Comparison of ENCODE assay signal across 20 cellular contexts in the genomic region with DNA sequence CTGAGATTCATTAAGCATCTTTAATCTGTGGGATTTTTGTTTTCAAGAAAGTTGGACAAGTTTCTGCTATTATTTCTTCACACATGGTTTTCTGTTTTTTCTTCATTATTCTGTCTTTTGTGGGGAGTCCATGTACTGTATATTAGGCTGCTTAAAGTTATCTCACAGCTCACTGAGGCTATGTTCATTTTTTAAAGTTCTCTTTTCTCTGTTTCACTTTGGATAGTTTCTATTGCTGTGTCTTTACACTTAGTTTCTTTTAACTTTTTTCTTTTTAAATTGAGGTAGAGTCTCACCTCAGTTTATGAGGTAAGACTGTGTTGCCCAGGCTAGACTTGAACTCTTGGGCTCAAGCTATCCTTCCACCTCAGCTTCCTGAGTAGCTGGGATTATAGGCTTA. TPM values are rescaled to one million over a fixed set of nuclear protein-coding genes. Genes with fewer than 3 reads are reported as not detected.
DNase-seq lines count a peak whose midpoint lies in the region; ATAC-seq and TF ChIP-seq lines count a peak whose summit lies in the region.
"Had no signal": no experiment of that assay in that cellular context is flagged by ENCODE, and none has a peak within 500 bp of the region (broad histone marks: within the 10 kb centered on the region; RNA-seq: fewer than 3 reads in every experiment).

No MANE protein-coding gene starts in this region.

- H3K36me3 ChIP-seq in thyroid gland, result no peaks in the 10 kb centered on the region

- H3K4me3 ChIP-seq in thyroid gland (replicated peaks in 1 of 3), result no peak overlapping the region
- H3K4me3 ChIP-seq: A549, PC-9 had no signal

- TF ChIP-seq POLR2A in thyroid gland (IDR thresholded peaks at IDR 0.05), result no peak

- DNase-seq in amniotic epithelial cell (ENCODE audit: low read depth) (peak; percentile 19), thyroid gland (no peak)
- no peak for DNase-seq in NK-92 treated with Interleukin-12 subunit alpha and Interleukin-12 subunit beta, amount 100 ng/mL, for 24 hours (lab: John Stamatoyannopoulos, UW)
- DNase-seq: GOT3, KG1, NCI-H1105, NCI-H146, NCI-H2029 treated with DMSO at 0.1 percent for 48 hours, NCI-H2171, NCI-H524 treated with DMSO at 0.1 percent for 48 hours, PC-9, RPMI8226, SHP77 had no signal

- no peaks in the 10 kb centered on the region for H3K9me3 ChIP-seq in thyroid gland
- H3K9me3 ChIP-seq: A549 had no signal

- no peaks in the 10 kb centered on the region for H3K4me1 ChIP-seq in thyroid gland
- H3K4me1 ChIP-seq: A549 had no signal

- no peak overlapping the region for H3K27ac ChIP-seq in thyroid gland
- H3K27ac ChIP-seq: A549, PC-9 had no signal

- no peaks in the 10 kb centered on the region for H3K27me3 ChIP-seq in thyroid gland

- peak; percentile 45 for ATAC-seq in GM18502 (IDR thresholded peaks at IDR 0.05; ENCODE audit: poor library complexity, unreplicated experiment)
- peak; percentile 61 for ATAC-seq in GM19395 (IDR thresholded peaks at IDR 0.05; ENCODE audit: unreplicated experiment)
- peak; percentile 69 for ATAC-seq in HG03280 (IDR thresholded peaks at IDR 0.05; ENCODE audit: unreplicated experiment)
- no peak for ATAC-seq in HG03139 (IDR thresholded peaks at IDR 0.05; ENCODE audit: unreplicated experiment)
- ATAC-seq: A549, HCT116 had no signal

- TF ChIP-seq CTCF in thyroid gland (IDR thresholded peaks at IDR 0.05), result no peak

- intact Hi-C loops in thyroid gland (cut with DNase I), result no loop called here

RNA-seq across cellular contexts. Expression of gene OSBPL6, which starts 8.6 kb away (rescaled TPM):
- 1 to 10 TPM; 2.1 to 5.3 (median 3.2) TPM for total RNA-seq in thyroid gland
- total RNA-seq: B cell had no signal
